13 cellular contexts compared by ENCODE assay signal in the genomic region with DNA sequence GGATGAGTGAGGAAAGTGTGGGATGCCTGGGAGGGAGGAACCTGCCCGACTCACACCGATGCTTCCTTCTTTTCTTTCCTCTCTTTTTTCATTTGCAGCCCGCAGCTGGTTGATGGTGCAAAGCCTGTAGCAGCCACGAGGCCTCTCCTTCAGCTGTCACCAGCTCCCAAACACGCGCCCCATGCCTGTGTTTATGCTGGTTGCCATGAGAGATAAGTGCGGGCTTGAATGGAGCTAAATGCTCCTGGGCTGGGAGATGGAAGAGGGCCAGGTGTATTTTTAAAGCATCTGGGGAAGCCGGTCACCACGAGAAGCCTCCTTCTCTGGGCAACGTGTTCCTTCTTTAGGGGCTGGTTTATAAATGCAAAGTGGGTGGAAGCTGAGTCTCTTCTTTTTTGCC. TPM values are rescaled to one million over a fixed set of nuclear protein-coding genes. Genes with fewer than 3 reads are reported as not detected.
DNase-seq lines count a peak whose midpoint lies in the region; ATAC-seq and TF ChIP-seq lines count a peak whose summit lies in the region.
"Had no signal": no experiment of that assay in that cellular context is flagged by ENCODE, and none has a peak within 500 bp of the region (broad histone marks: within the 10 kb centered on the region; RNA-seq: fewer than 3 reads in every experiment).

No MANE protein-coding gene starts in this region.

- no peak overlapping the region for H3K27ac Mint-ChIP-seq in glutamatergic neuron (ENCODE audit: unreplicated experiment)
- H3K27ac Mint-ChIP-seq: dendritic cell treated with granulocyte-macrophage colony-stimulating factor and Interleukin-4, amounts not matched to agents 40 ng/mL and 50 ng/mL, for 4 days had no signal

- no peak overlapping the region for H3K27ac ChIP-seq in upper lobe of right lung
- H3K27ac ChIP-seq: A549 had no signal

- ATAC-seq in upper lobe of right lung (peak; percentile 90), HG02798 (IDR thresholded peaks at IDR 0.05; ENCODE audit: poor library complexity, unreplicated experiment) (no peak)
- ATAC-seq: A549, GM12878 had no signal

- H3K4me1 Mint-ChIP-seq in glutamatergic neuron (ENCODE audit: low read depth, unreplicated experiment): no peaks in the 10 kb centered on the region

- H3K27me3 ChIP-seq in upper lobe of right lung: no peaks in the 10 kb centered on the region

- no peak overlapping the region for H3K4me3 Mint-ChIP-seq in glutamatergic neuron (ENCODE audit: unreplicated experiment)
- H3K4me3 Mint-ChIP-seq: dendritic cell treated with granulocyte-macrophage colony-stimulating factor and Interleukin-4, amounts not matched to agents 40 ng/mL and 50 ng/mL, for 4 days had no signal

- H3K4me1 ChIP-seq in upper lobe of right lung: peaks cover 8% of the 10 kb centered on the region
- H3K4me1 ChIP-seq: A549 had no signal

- H3K36me3 Mint-ChIP-seq in glutamatergic neuron (ENCODE audit: unreplicated experiment): no peaks in the 10 kb centered on the region

- H3K27me3 Mint-ChIP-seq in glutamatergic neuron (ENCODE audit: unreplicated experiment): peaks cover 3% of the 10 kb centered on the region

- no peaks in the 10 kb centered on the region for H3K9me3 Mint-ChIP-seq in glutamatergic neuron (ENCODE audit: unreplicated experiment)
- H3K9me3 Mint-ChIP-seq: dendritic cell treated with granulocyte-macrophage colony-stimulating factor and Interleukin-4, amounts not matched to agents 40 ng/mL and 50 ng/mL, for 4 days had no signal

- H3K4me3 ChIP-seq in upper lobe of right lung: no peak overlapping the region
- H3K4me3 ChIP-seq: A549, GM12878 had no signal

- no peak for TF ChIP-seq CTCF in upper lobe of right lung (IDR thresholded peaks at IDR 0.05)
- no peak for TF ChIP-seq CTCF in glutamatergic neuron (IDR thresholded peaks at IDR 0.05; ENCODE audit: partially characterized antibody, unreplicated experiment)

- no peaks in the 10 kb centered on the region for H3K9me3 ChIP-seq in upper lobe of right lung
- H3K9me3 ChIP-seq: A549 had no signal

- intact Hi-C loops in upper lobe of right lung (cut with DNase I): no loop called here
- intact Hi-C loops in posterior vena cava (cut with DNase I): no loop called here

- DNase-seq in NCI-H82 (lab: John Stamatoyannopoulos, UW) (peak; percentile 70), NCI-H82 treated with DMSO at 0.1 percent for 48 hours (lab: John Stamatoyannopoulos, UW; ENCODE audit: unreplicated experiment) (no peak), SK-N-DZ (ENCODE audit: low spot score) (peak; percentile 51), hypothalamus (lab: John Stamatoyannopoulos, UW) (peak in 27 of 51 donors; percentile 2 to 62 (median 25)), upper lobe of right lung (peak; percentile 79), glutamatergic neuron (no peak), posterior vena cava (ENCODE audit: low spot score) (no peak)
- DNase-seq: KG1, SW 1271 had no signal

- H3K36me3 ChIP-seq in upper lobe of right lung: no peaks in the 10 kb centered on the region

RNA-seq across cellular contexts. Expression of a gene that starts 9.3 kb away (rescaled TPM):
- 3.4 and 4.7 TPM in 2 replicates for polyA plus RNA-seq in SK-N-DZ (2014; cell fraction: cytosol; rRNA removed)
- 12.5 and 15.5 TPM in 2 replicates for polyA plus RNA-seq in SK-N-DZ (2014; cell fraction: nucleus; rRNA removed)
- total RNA-seq in upper lobe of right lung (1.1 TPM), glutamatergic neuron (ENCODE audit: unreplicated experiment) (4.8 TPM), posterior vena cava (1 to 10 TPM; 2.2 to 2.8 TPM)

Comparison
In these comparisons a context has a peak if more than half of its experiments do, and no peak if none do; other contexts are left out.
1. DNase-seq: peak in NCI-H82 (single experiment), SK-N-DZ (single experiment), hypothalamus (27 of 51) and upper lobe of right lung (single experiment); none in NCI-H82 treated with DMSO at 0.1 percent for 48 hours (single experiment), glutamatergic neuron (single experiment) and posterior vena cava (single experiment).